ENCODE assay signal across 1 cellular context in genomic region chr6:4687656-4687988, GRCh38.
TF ChIP-seq lines count a peak whose summit lies in the region.

No MANE protein-coding gene starts in this region.

TF ChIP-seq in K562, 482 proteins besides CTCF, POLR2A, EP300 and RAD21 (continued from another document):
- TF ChIP-seq TSHZ1 (CRISPR knock-in tag; IDR thresholded peaks at IDR 0.05) (0 out of 2 replicates have a peak, but pooled peaks have one; percentile 0), ZNF197 (CRISPR knock-in tag; IDR thresholded peaks at IDR 0.05; ENCODE audit: low read depth) (0 out of 2 replicates have a peak, but pooled peaks have one; percentile 31), SMARCA5 (IDR thresholded peaks at IDR 0.05) (0 out of 2 replicates have a peak, but pooled peaks have one; percentile 15), RFX1 (IDR thresholded peaks at IDR 0.05) (no peak), ZNF512 (tag; IDR thresholded peaks at IDR 0.05) (peak; percentile 89)
- TF ChIP-seq, protein P1, sequence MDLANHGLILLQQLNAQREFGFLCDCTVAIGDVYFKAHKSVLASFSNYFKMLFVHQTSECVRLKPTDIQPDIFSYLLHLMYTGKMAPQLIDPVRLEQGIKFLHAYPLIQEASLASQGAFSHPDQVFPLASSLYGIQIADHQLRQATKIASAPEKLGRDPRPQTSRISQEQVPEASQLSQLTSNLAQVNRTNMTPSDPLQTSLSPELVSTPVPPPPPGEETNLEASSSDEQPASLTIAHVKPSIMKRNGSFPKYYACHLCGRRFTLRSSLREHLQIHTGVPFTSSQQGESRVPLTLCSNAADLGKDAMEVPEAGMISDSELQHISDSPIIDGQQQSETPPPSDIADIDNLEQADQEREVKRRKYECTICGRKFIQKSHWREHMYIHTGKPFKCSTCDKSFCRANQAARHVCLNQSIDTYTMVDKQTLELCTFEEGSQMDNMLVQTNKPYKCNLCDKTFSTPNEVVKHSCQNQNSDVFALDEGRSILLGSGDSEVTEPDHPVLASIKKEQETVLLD (IDR thresholded peaks at IDR 0.05), result no peak
- TF ChIP-seq, protein P2, sequence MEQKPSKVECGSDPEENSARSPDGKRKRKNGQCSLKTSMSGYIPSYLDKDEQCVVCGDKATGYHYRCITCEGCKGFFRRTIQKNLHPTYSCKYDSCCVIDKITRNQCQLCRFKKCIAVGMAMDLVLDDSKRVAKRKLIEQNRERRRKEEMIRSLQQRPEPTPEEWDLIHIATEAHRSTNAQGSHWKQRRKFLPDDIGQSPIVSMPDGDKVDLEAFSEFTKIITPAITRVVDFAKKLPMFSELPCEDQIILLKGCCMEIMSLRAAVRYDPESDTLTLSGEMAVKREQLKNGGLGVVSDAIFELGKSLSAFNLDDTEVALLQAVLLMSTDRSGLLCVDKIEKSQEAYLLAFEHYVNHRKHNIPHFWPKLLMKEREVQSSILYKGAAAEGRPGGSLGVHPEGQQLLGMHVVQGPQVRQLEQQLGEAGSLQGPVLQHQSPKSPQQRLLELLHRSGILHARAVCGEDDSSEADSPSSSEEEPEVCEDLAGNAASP (IDR thresholded peaks at IDR 0.05), result 0 out of 2 replicates have a peak, but pooled peaks have one; percentile 19
TF ChIP-seq in K562: peak in this region for 7.
